ENCODE assay signal across 23 cellular contexts in the genomic region with DNA sequence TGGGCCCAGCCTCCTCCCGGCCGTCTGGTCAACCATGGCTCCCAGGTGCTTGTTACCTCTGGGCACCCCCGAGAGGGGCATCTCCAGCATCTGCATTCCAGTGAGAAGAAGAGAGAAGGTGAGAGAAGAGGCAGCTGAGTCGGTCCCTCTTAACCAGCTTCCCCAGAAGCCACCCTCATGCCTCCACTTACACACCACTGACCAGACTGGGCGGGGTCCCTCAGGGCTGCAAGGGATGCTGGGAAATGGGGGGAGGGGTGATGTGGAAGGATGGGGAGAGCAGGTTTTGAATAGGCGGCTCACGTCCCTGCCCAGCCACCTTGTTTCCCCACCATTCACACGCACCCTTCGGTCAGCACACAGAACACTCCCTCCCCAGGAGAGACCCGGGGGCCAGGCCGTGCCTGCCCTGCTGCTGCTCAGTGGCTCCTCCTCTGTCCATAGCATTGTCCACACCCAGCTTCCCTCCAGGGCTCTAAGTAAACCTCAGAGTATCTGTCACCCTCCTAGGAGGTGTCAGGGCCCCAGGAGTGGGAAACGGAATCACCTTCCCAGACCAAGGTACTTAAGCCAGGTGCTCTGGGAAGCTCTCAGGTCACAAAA. TPM values are rescaled to one million over a fixed set of nuclear protein-coding genes. Genes with fewer than 3 reads are reported as not detected.
"Had no signal": no experiment of that assay in that cellular context is flagged by ENCODE, and none has a peak within 500 bp of the region (broad histone marks: within the 10 kb centered on the region; RNA-seq: fewer than 3 reads in every experiment).

No MANE protein-coding gene starts in this region.

- H3K4me3 ChIP-seq: lung, transverse colon, vagina had no signal

- ATAC-seq: activated CD4-positive, CD25-positive, alpha-beta regulatory T cell treated with anti-CD3 and anti-CD28 coated beads, Interleukin-2, amount 50 U/mL, for 24 hours; effector memory CD8-positive, alpha-beta T cell; stimulated activated naive CD8-positive, alpha-beta T cell treated with anti-CD3 and anti-CD28 coated beads, Interleukin-15, Interleukin-2, amounts not matched to agents 100 U/mL and 50 U/mL, for 24 hours had no signal

- H3K27me3 ChIP-seq: transverse colon, vagina had no signal

- H3K36me3 ChIP-seq: transverse colon, vagina had no signal

- FAIRE-seq: astrocyte, bronchial epithelial cell had no signal

- DNase-seq: activated gamma-delta T cell; effector memory CD8-positive, alpha-beta T cell; erythroblast; foreskin melanocyte; glutamatergic neuron; hippocampal formation; islet precursor cell; nephron progenitor cell; retina; stimulated activated naive CD8-positive, alpha-beta T cell treated with anti-CD3 and anti-CD28 coated beads, Interleukin-15, Interleukin-2, amounts not matched to agents 100 U/mL and 50 U/mL, for 24 hours; substantia nigra; T1000; transverse colon had no signal

- H3K27ac ChIP-seq: transverse colon, vagina had no signal

RNA-seq across cellular contexts. Expression of a gene that starts 34.7 kb away (rescaled TPM):
- total RNA-seq: activated CD8-positive, alpha-beta memory T cell treated with anti-CD3 and anti-CD28 coated beads for 36 hours; bronchial epithelial cell; lung; omental fat pad; posterior vena cava; T-helper 1 cell treated with Interleukin-12 subunit alpha and Interleukin-12 subunit beta and Interleukin-4 antibody, amounts not matched to agents 30 ng/mL and 1 ng/mL, for 36 hours; transverse colon; vagina had no signal
- polyA plus RNA-seq: adipose tissue had no signal
